9 cellular contexts compared by ENCODE assay signal in genomic region chr2:134988994-134989605, GRCh38. TPM values are rescaled to one million over a fixed set of nuclear protein-coding genes. Genes with fewer than 3 reads are reported as not detected.
DNase-seq lines count a peak whose midpoint lies in the region; ATAC-seq and TF ChIP-seq lines count a peak whose summit lies in the region.
"Had no signal": no experiment of that assay in that cellular context is flagged by ENCODE, and none has a peak within 500 bp of the region (broad histone marks: within the 10 kb centered on the region; RNA-seq: fewer than 3 reads in every experiment).

No MANE protein-coding gene starts in this region.

- ATAC-seq in CD8-positive, alpha-beta T cell, result peak; percentile 40
- no peak for ATAC-seq in gastroesophageal sphincter
- ATAC-seq in omental fat pad (ENCODE audit: low FRiP score), result no peak
- ATAC-seq in GM19351 (IDR thresholded peaks at IDR 0.05; ENCODE audit: unreplicated experiment), result no peak

- POLR2A ChIA-PET in CD8-positive, alpha-beta T cell (lab: Charles Lee), result no interaction called here

- CTCF ChIA-PET in CD8-positive, alpha-beta T cell (lab: Charles Lee), result interaction anchor here (0.6 to 3.3 kb wide), 8 partner anchors 11 to 815 kb away, joined by 3 to 21 read pairs (median 5); no protein-coding TSS in a partner anchor

- in situ Hi-C loops in transverse colon (cut with MboI; ENCODE audit: low pct_ligation_motif_present in 1 of 4, low pct_unique_long_range_greater_than_20kb in 1 of 4, low sequenced_read_pairs in 3 of 4), result loop anchor here in 1 of 4 donors (25.0 kb wide), 1 partner anchor 723 kb away; no protein-coding TSS in a partner anchor

- H3K4me3 Mint-ChIP-seq in CD8-positive, alpha-beta T cell, result no peak overlapping the region

- no peak for DNase-seq in CD8-positive, alpha-beta T cell
- DNase-seq in HuH-7.5 (ENCODE audit: low spot score) (peak; percentile 15), SK-N-MC (ENCODE audit: low read depth, low spot score) (peak; percentile 26), transverse colon (no peak), omental fat pad (ENCODE audit: low spot score) (no peak)
- no peak for DNase-seq in activated naive CD4-positive, alpha-beta T cell treated with anti-CD3 and anti-CD28 coated beads, Interleukin-2, amount 50 U/mL, for 16 hours

- H3K36me3 Mint-ChIP-seq in CD8-positive, alpha-beta T cell, result no peaks in the 10 kb centered on the region

- no peaks in the 10 kb centered on the region for H3K27me3 ChIP-seq in CD8-positive, alpha-beta T cell (ENCODE audit: insufficient read depth, low read length)
- H3K27me3 ChIP-seq in gastroesophageal sphincter (no peaks in the 10 kb centered on the region), transverse colon (no peaks in the 10 kb centered on the region)

- H3K27me3 Mint-ChIP-seq in CD8-positive, alpha-beta T cell (ENCODE audit: low read depth), result peaks cover 7% of the 10 kb centered on the region

- no peak for TF ChIP-seq EP300 in gastroesophageal sphincter (IDR thresholded peaks at IDR 0.05)
- TF ChIP-seq EP300 in transverse colon (IDR thresholded peaks at IDR 0.05; ENCODE audit: low read depth), result no peak

- no peaks in the 10 kb centered on the region for H3K9me3 ChIP-seq in CD8-positive, alpha-beta T cell (ENCODE audit: low read length)
- H3K9me3 ChIP-seq in SK-N-MC (ENCODE audit: low read depth, low read length) (no peaks in the 10 kb centered on the region), gastroesophageal sphincter (no peaks in the 10 kb centered on the region), transverse colon (no peaks in the 10 kb centered on the region)

- H3K4me1 Mint-ChIP-seq in CD8-positive, alpha-beta T cell (ENCODE audit: low read depth), result peaks cover 3% of the 10 kb centered on the region

- peaks cover 3% of the 10 kb centered on the region for H3K9me3 Mint-ChIP-seq in CD8-positive, alpha-beta T cell

- no peak overlapping the region for H3K4me3 ChIP-seq in CD8-positive, alpha-beta T cell (ENCODE audit: low read depth, low read length)
- H3K4me3 ChIP-seq in SK-N-MC, result no peak overlapping the region
- H3K4me3 ChIP-seq in gastroesophageal sphincter, result no peak overlapping the region
- H3K4me3 ChIP-seq in transverse colon, result no peak overlapping the region

- no peaks in the 10 kb centered on the region for H3K4me1 ChIP-seq in CD8-positive, alpha-beta T cell (ENCODE audit: insufficient read depth, low read length)
- H3K4me1 ChIP-seq in gastroesophageal sphincter (no peaks in the 10 kb centered on the region), transverse colon (no peaks in the 10 kb centered on the region)

- 12 to 23% methylated on average over 3 of the region's 3 CpGs for WGBS in gastroesophageal sphincter (ENCODE audit: low coverage in 1 of 2), 2 donors
- WGBS in transverse colon (ENCODE audit: low coverage in 1 of 2), 2 donors, result 31 to 38% methylated on average over 3 of the region's 3 CpGs

- intact Hi-C loops in CD8-positive, alpha-beta T cell (cut with DNase I, micrococcal nuclease), result loop anchor here (1.0 to 5.0 kb wide), 3 partner anchors 613 to 808 kb away; no protein-coding TSS in a partner anchor
- intact Hi-C loops in transverse colon (cut with DNase I; ENCODE audit: low total_unique reads), result no loop called here

- TF ChIP-seq CTCF in CD8-positive, alpha-beta T cell (IDR thresholded peaks at IDR 0.05), result peak; percentile 40
- TF ChIP-seq CTCF in gastroesophageal sphincter (IDR thresholded peaks at IDR 0.05), result peak; percentile 6 to 43 (median 17)
- peak in 4 of 5 experiments; percentile 29 to 39 (median 32) for TF ChIP-seq CTCF in transverse colon (IDR thresholded peaks at IDR 0.05)
- TF ChIP-seq CTCF in omental fat pad (IDR thresholded peaks at IDR 0.05), result no peak

- no peak for TF ChIP-seq POLR2A in gastroesophageal sphincter (IDR thresholded peaks at IDR 0.05)
- TF ChIP-seq POLR2A in transverse colon (IDR thresholded peaks at IDR 0.05), result no peak

- no peak overlapping the region for H3K9ac ChIP-seq in SK-N-MC (ENCODE audit: insufficient read length)

- no peaks in the 10 kb centered on the region for H3K36me3 ChIP-seq in CD8-positive, alpha-beta T cell (ENCODE audit: insufficient read depth, low read length)
- H3K36me3 ChIP-seq in SK-N-MC (ENCODE audit: insufficient read depth, low read length), result no peaks in the 10 kb centered on the region
- H3K36me3 ChIP-seq in gastroesophageal sphincter, result no peaks in the 10 kb centered on the region
- H3K36me3 ChIP-seq in transverse colon, result no peaks in the 10 kb centered on the region

- H3K27ac ChIP-seq in CD8-positive, alpha-beta T cell (ENCODE audit: low read depth, low read length), result no peak overlapping the region
- no peak overlapping the region for H3K27ac ChIP-seq in SK-N-MC
- H3K27ac ChIP-seq in gastroesophageal sphincter, result no peak overlapping the region
- no peak overlapping the region for H3K27ac ChIP-seq in transverse colon

- H3K27ac Mint-ChIP-seq in CD8-positive, alpha-beta T cell, result no peak overlapping the region

RNA-seq across cellular contexts. Expression of gene MAP3K19, which starts 58.1 kb away (rescaled TPM):
- total RNA-seq in CD8-positive, alpha-beta T cell, result not detected
- total RNA-seq in gastroesophageal sphincter (not detected), transverse colon (not detected), omental fat pad (not detected)
- total RNA-seq: urinary bladder had no signal

Comparison
In these comparisons a context has a peak if more than half of its experiments do, and no peak if none do; other contexts are left out.
1. DNase-seq: peak in HuH-7.5 (single experiment) and SK-N-MC (single experiment); none in CD8-positive, alpha-beta T cell (0 of 7), transverse colon (single experiment), activated naive CD4-positive, alpha-beta T cell treated with anti-CD3 and anti-CD28 coated beads, Interleukin-2, amount 50 U/mL, for 16 hours (single experiment) and omental fat pad (single experiment).
2. CTCF ChIP-seq: peak in CD8-positive, alpha-beta T cell (single experiment), gastroesophageal sphincter (4 of 4) and transverse colon (4 of 5); none in omental fat pad (0 of 3).